Comparison of ENCODE assay signal across 1 cellular context in the genomic region with DNA sequence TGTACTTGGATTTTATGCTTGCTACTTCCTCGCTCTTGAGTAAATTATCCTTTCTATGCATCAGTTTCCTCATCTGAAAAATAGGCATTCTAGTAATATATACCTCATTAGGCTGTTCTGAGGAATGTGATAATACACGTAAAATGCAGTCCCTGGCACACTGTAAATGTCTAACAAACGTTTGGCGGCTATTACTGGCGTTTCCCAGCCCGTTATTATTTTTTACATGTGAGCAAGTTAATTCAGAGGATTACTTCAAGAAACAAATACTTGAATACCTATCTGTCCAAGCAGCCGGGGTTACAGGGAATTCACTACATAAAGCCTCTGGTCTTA.
TF ChIP-seq lines count a peak whose summit lies in the region.

No MANE protein-coding gene starts in this region.

TF ChIP-seq in H1, 55 proteins besides CTCF, POLR2A, EP300 and RAD21:
- TF ChIP-seq, protein P1, sequence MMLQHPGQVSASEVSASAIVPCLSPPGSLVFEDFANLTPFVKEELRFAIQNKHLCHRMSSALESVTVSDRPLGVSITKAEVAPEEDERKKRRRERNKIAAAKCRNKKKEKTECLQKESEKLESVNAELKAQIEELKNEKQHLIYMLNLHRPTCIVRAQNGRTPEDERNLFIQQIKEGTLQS (IDR thresholded peaks at IDR 0.05; ENCODE audit: insufficient read depth, low read depth, low read length): no peak
- TF ChIP-seq HDAC6 (IDR thresholded peaks at IDR 0.05; ENCODE audit: low read depth, low read length): no peak
- no peak for TF ChIP-seq JUN (IDR thresholded peaks at IDR 0.05; ENCODE audit: low read depth, low read length)
- TF ChIP-seq, protein P2, sequence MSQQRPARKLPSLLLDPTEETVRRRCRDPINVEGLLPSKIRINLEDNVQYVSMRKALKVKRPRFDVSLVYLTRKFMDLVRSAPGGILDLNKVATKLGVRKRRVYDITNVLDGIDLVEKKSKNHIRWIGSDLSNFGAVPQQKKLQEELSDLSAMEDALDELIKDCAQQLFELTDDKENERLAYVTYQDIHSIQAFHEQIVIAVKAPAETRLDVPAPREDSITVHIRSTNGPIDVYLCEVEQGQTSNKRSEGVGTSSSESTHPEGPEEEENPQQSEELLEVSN (IDR thresholded peaks at IDR 0.05): no peak
- TF ChIP-seq HDAC2 (IDR thresholded peaks at IDR 0.05; ENCODE audit: borderline replicate concordance in 1 of 2, low read depth in 2 of 2, low read length in 2 of 2): no peak
- TF ChIP-seq TEAD4 (IDR thresholded peaks at IDR 0.05; ENCODE audit: low read depth, low read length): no peak
- no peak for TF ChIP-seq POLR2AphosphoS5 (IDR thresholded peaks at IDR 0.05; ENCODE audit: low read depth, low read length)
- TF ChIP-seq TAF1 (IDR thresholded peaks at IDR 0.05; ENCODE audit: low read depth, low read length): no peak
- TF ChIP-seq, protein P3, sequence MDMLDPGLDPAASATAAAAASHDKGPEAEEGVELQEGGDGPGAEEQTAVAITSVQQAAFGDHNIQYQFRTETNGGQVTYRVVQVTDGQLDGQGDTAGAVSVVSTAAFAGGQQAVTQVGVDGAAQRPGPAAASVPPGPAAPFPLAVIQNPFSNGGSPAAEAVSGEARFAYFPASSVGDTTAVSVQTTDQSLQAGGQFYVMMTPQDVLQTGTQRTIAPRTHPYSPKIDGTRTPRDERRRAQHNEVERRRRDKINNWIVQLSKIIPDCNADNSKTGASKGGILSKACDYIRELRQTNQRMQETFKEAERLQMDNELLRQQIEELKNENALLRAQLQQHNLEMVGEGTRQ (IDR thresholded peaks at IDR 0.05; ENCODE audit: low read length): no peak
- no peak for TF ChIP-seq TBP (IDR thresholded peaks at IDR 0.05; ENCODE audit: low read depth, low read length)
